Comparison of ENCODE assay signal across 8 cellular contexts in genomic region chr17:82876602-82877391, GRCh38.
DNase-seq lines count a peak whose midpoint lies in the region; ATAC-seq and TF ChIP-seq lines count a peak whose summit lies in the region.

No MANE protein-coding gene starts in this region.

- peak overlapping the region; percentile 46 to 66 for H3K9ac ChIP-seq in stomach smooth muscle (ENCODE audit: low read length in 2 of 2)

- H3K27ac ChIP-seq in stomach smooth muscle (ENCODE audit: low read length): peak overlapping the region; percentile 76

- H3K9me3 ChIP-seq in stomach smooth muscle (ENCODE audit: control insufficient read depth in 2 of 2, low read length in 2 of 2): no peaks in the 10 kb centered on the region

- TF ChIP-seq CTCF in choroid plexus epithelial cell (conservative IDR thresholded peaks at IDR 0.05; ENCODE audit: low read depth, low read length): peak; percentile 81

- DNase-seq in DMS53 (lab: John Stamatoyannopoulos, UW) (peak; percentile 76), NCI-H2227 treated with DMSO at 0.1 percent for 48 hours (lab: John Stamatoyannopoulos, UW) (peak; percentile 65), choroid plexus epithelial cell (ENCODE audit: low read depth) (peak; percentile 88), left kidney (ENCODE audit: low read depth, low spot score) (peak; percentile 85)
- no peak for DNase-seq in stimulated activated naive CD4-positive, alpha-beta T cell (lab: John Stamatoyannopoulos, UW)
- no peak for DNase-seq in stimulated activated CD4-positive, alpha-beta T cell treated with anti-CD3 and anti-CD28 coated beads, Interleukin-4, amount 100 ng/mL, for 4 hours

- no peaks in the 10 kb centered on the region for H3K27me3 ChIP-seq in stomach smooth muscle (ENCODE audit: control insufficient read depth in 1 of 2, insufficient read depth in 2 of 2, low read length in 2 of 2)

- peaks cover 0 to 2% of the 10 kb centered on the region in 2 donors for H3K36me3 ChIP-seq in stomach smooth muscle (ENCODE audit: control insufficient read depth in 2 of 2, insufficient read depth in 2 of 2, low read length in 2 of 2)

- H3K4me1 ChIP-seq in stomach smooth muscle (ENCODE audit: control insufficient read depth, insufficient read depth, low read length): peaks cover 33% of the 10 kb centered on the region

- H3K4me3 ChIP-seq in choroid plexus epithelial cell (ENCODE audit: low read depth, low read length) (no peak overlapping the region), stomach smooth muscle (ENCODE audit: low read length in 2 of 2) (peak overlapping the region in 1 of 2 donors; percentile 29)

- no peak for ATAC-seq in GM18907 (IDR thresholded peaks at IDR 0.05; ENCODE audit: unreplicated experiment)

Comparison
In these comparisons a context has a peak if more than half of its experiments do, and no peak if none do; other contexts are left out.
1. DNase-seq: peak in DMS53 (single experiment), NCI-H2227 treated with DMSO at 0.1 percent for 48 hours (single experiment), choroid plexus epithelial cell (single experiment) and left kidney (single experiment); none in stimulated activated naive CD4-positive, alpha-beta T cell (0 of 6) and stimulated activated CD4-positive, alpha-beta T cell treated with anti-CD3 and anti-CD28 coated beads, Interleukin-4, amount 100 ng/mL, for 4 hours (0 of 2).